In the genomic region with DNA sequence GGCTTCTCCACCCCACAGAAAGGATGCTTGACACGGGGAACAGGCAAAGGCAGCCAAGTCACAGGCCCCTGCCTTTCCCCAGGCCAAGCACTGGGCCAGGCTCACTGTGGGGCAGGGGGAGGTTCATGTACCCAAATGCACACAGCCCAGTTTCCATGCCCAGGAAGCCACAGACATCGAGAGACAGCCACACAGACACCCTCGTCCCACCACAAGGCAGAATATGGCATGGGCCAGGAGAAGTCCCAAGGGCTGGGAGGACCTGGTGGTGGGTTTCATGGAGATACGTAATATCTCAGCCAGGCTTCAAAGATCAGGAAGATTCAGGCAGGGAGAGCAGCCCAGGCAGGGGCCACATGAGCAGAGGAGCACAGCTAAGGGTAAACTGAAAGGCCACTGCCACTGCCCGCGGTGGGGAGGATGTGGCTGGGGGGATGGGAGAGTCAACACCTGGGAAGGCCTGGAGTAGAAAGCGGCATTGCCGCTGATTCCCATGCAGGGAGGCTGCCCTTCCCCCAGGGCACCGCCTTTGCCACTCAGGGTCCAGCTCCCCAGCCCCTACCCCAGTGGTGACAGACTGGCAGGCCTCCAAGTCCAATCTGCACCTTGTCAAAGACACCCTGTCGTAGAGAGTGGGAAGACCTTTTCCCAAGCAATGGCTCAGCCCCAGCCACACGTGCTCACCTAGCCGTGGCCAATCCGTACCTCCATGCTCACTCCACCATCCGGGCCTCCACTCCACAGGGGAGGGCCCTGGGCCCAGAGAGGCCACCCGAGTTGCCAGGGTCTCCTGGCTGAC, we compare ENCODE assay signal across 1 cellular context.
TF ChIP-seq lines count a peak whose summit lies in the region.

No MANE protein-coding gene starts in this region.

TF ChIP-seq in HepG2, 621 proteins besides CTCF, POLR2A, EP300 and RAD21 (continued from another document and continues in another):
- no peak for TF ChIP-seq ZNF678 (CRISPR knock-in tag; IDR thresholded peaks at IDR 0.05)
- TF ChIP-seq ZSCAN20 (CRISPR knock-in tag; IDR thresholded peaks at IDR 0.05; ENCODE audit: borderline replicate concordance), result no peak
- TF ChIP-seq TP53 (CRISPR knock-in tag; conservative IDR thresholded peaks at IDR 0.05), result no peak
- TF ChIP-seq, protein P1, sequence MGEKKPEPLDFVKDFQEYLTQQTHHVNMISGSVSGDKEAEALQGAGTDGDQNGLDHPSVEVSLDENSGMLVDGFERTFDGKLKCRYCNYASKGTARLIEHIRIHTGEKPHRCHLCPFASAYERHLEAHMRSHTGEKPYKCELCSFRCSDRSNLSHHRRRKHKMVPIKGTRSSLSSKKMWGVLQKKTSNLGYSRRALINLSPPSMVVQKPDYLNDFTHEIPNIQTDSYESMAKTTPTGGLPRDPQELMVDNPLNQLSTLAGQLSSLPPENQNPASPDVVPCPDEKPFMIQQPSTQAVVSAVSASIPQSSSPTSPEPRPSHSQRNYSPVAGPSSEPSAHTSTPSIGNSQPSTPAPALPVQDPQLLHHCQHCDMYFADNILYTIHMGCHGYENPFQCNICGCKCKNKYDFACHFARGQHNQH (CRISPR knock-in tag; IDR thresholded peaks at IDR 0.05), result peak; percentile 28; the same call in 1 of the 2 replicates
- TF ChIP-seq, protein P2, sequence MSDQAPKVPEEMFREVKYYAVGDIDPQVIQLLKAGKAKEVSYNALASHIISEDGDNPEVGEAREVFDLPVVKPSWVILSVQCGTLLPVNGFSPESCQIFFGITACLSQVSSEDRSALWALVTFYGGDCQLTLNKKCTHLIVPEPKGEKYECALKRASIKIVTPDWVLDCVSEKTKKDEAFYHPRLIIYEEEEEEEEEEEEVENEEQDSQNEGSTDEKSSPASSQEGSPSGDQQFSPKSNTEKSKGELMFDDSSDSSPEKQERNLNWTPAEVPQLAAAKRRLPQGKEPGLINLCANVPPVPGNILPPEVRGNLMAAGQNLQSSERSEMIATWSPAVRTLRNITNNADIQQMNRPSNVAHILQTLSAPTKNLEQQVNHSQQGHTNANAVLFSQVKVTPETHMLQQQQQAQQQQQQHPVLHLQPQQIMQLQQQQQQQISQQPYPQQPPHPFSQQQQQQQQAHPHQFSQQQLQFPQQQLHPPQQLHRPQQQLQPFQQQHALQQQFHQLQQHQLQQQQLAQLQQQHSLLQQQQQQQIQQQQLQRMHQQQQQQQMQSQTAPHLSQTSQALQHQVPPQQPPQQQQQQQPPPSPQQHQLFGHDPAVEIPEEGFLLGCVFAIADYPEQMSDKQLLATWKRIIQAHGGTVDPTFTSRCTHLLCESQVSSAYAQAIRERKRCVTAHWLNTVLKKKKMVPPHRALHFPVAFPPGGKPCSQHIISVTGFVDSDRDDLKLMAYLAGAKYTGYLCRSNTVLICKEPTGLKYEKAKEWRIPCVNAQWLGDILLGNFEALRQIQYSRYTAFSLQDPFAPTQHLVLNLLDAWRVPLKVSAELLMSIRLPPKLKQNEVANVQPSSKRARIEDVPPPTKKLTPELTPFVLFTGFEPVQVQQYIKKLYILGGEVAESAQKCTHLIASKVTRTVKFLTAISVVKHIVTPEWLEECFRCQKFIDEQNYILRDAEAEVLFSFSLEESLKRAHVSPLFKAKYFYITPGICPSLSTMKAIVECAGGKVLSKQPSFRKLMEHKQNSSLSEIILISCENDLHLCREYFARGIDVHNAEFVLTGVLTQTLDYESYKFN (CRISPR knock-in tag; conservative IDR thresholded peaks at IDR 0.05), result peak; percentile 77
- TF ChIP-seq MXI1 (IDR thresholded peaks at IDR 0.05; ENCODE audit: borderline replicate concordance, low read depth, low read length), result peak; percentile 14; the same call in 1 of the 3 replicates
- TF ChIP-seq KDM5B (CRISPR knock-in tag; IDR thresholded peaks at IDR 0.05; ENCODE audit: borderline replicate concordance), result peak; percentile 42; the same call in 1 of the 2 replicates
- TF ChIP-seq, protein P3, sequence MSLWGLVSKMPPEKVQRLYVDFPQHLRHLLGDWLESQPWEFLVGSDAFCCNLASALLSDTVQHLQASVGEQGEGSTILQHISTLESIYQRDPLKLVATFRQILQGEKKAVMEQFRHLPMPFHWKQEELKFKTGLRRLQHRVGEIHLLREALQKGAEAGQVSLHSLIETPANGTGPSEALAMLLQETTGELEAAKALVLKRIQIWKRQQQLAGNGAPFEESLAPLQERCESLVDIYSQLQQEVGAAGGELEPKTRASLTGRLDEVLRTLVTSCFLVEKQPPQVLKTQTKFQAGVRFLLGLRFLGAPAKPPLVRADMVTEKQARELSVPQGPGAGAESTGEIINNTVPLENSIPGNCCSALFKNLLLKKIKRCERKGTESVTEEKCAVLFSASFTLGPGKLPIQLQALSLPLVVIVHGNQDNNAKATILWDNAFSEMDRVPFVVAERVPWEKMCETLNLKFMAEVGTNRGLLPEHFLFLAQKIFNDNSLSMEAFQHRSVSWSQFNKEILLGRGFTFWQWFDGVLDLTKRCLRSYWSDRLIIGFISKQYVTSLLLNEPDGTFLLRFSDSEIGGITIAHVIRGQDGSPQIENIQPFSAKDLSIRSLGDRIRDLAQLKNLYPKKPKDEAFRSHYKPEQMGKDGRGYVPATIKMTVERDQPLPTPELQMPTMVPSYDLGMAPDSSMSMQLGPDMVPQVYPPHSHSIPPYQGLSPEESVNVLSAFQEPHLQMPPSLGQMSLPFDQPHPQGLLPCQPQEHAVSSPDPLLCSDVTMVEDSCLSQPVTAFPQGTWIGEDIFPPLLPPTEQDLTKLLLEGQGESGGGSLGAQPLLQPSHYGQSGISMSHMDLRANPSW (CRISPR knock-in tag; IDR thresholded peaks at IDR 0.05; ENCODE audit: borderline replicate concordance), result no peak
- peak; percentile 67; the same call in 1 of the 2 replicates for TF ChIP-seq ZNF441 (CRISPR knock-in tag; IDR thresholded peaks at IDR 0.05; ENCODE audit: borderline replicate concordance)
- no peak for TF ChIP-seq ZNF24 (IDR thresholded peaks at IDR 0.05)
- TF ChIP-seq ZNF501 (CRISPR knock-in tag; IDR thresholded peaks at IDR 0.05), result peak; percentile 79
- no peak for TF ChIP-seq CHD4 (IDR thresholded peaks at IDR 0.05; ENCODE audit: borderline replicate concordance, low read length)
- TF ChIP-seq, protein P4, sequence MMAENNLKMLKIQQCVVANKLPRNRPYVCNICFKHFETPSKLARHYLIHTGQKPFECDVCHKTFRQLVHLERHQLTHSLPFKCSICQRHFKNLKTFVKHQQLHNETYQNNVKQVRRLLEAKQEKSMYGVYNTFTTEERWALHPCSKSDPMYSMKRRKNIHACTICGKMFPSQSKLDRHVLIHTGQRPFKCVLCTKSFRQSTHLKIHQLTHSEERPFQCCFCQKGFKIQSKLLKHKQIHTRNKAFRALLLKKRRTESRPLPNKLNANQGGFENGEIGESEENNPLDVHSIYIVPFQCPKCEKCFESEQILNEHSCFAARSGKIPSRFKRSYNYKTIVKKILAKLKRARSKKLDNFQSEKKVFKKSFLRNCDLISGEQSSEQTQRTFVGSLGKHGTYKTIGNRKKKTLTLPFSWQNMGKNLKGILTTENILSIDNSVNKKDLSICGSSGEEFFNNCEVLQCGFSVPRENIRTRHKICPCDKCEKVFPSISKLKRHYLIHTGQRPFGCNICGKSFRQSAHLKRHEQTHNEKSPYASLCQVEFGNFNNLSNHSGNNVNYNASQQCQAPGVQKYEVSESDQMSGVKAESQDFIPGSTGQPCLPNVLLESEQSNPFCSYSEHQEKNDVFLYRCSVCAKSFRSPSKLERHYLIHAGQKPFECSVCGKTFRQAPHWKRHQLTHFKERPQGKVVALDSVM (CRISPR knock-in tag; IDR thresholded peaks at IDR 0.05), result peak; percentile 49; the same call in 1 of the 2 replicates
- TF ChIP-seq, protein P5, sequence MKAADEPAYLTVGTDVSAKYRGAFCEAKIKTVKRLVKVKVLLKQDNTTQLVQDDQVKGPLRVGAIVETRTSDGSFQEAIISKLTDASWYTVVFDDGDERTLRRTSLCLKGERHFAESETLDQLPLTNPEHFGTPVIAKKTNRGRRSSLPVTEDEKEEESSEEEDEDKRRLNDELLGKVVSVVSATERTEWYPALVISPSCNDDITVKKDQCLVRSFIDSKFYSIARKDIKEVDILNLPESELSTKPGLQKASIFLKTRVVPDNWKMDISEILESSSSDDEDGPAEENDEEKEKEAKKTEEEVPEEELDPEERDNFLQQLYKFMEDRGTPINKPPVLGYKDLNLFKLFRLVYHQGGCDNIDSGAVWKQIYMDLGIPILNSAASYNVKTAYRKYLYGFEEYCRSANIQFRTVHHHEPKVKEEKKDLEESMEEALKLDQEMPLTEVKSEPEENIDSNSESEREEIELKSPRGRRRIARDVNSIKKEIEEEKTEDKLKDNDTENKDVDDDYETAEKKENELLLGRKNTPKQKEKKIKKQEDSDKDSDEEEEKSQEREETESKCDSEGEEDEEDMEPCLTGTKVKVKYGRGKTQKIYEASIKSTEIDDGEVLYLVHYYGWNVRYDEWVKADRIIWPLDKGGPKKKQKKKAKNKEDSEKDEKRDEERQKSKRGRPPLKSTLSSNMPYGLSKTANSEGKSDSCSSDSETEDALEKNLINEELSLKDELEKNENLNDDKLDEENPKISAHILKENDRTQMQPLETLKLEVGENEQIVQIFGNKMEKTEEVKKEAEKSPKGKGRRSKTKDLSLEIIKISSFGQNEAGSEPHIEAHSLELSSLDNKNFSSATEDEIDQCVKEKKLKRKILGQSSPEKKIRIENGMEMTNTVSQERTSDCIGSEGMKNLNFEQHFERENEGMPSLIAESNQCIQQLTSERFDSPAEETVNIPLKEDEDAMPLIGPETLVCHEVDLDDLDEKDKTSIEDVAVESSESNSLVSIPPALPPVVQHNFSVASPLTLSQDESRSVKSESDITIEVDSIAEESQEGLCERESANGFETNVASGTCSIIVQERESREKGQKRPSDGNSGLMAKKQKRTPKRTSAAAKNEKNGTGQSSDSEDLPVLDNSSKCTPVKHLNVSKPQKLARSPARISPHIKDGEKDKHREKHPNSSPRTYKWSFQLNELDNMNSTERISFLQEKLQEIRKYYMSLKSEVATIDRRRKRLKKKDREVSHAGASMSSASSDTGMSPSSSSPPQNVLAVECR (CRISPR knock-in tag; IDR thresholded peaks at IDR 0.05; ENCODE audit: borderline replicate concordance), result peak; percentile 45; the same call in 1 of the 2 replicates
- no peak for TF ChIP-seq KLF16 (CRISPR knock-in tag; IDR thresholded peaks at IDR 0.05)
- TF ChIP-seq, protein P6, sequence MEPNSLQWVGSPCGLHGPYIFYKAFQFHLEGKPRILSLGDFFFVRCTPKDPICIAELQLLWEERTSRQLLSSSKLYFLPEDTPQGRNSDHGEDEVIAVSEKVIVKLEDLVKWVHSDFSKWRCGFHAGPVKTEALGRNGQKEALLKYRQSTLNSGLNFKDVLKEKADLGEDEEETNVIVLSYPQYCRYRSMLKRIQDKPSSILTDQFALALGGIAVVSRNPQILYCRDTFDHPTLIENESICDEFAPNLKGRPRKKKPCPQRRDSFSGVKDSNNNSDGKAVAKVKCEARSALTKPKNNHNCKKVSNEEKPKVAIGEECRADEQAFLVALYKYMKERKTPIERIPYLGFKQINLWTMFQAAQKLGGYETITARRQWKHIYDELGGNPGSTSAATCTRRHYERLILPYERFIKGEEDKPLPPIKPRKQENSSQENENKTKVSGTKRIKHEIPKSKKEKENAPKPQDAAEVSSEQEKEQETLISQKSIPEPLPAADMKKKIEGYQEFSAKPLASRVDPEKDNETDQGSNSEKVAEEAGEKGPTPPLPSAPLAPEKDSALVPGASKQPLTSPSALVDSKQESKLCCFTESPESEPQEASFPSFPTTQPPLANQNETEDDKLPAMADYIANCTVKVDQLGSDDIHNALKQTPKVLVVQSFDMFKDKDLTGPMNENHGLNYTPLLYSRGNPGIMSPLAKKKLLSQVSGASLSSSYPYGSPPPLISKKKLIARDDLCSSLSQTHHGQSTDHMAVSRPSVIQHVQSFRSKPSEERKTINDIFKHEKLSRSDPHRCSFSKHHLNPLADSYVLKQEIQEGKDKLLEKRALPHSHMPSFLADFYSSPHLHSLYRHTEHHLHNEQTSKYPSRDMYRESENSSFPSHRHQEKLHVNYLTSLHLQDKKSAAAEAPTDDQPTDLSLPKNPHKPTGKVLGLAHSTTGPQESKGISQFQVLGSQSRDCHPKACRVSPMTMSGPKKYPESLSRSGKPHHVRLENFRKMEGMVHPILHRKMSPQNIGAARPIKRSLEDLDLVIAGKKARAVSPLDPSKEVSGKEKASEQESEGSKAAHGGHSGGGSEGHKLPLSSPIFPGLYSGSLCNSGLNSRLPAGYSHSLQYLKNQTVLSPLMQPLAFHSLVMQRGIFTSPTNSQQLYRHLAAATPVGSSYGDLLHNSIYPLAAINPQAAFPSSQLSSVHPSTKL (CRISPR knock-in tag; IDR thresholded peaks at IDR 0.05), result peak; percentile 62
